ENCODE assay signal across 12 cellular contexts in genomic region chr12:53867216-53868012, GRCh38.
DNase-seq lines count a peak whose midpoint lies in the region; TF ChIP-seq lines count a peak whose summit lies in the region.
"Had no signal": no experiment of that assay in that cellular context is flagged by ENCODE, and none has a peak within 500 bp of the region (broad histone marks: within the 10 kb centered on the region; RNA-seq: fewer than 3 reads in every experiment).

No MANE protein-coding gene starts in this region.

- no peak overlapping the region for H2BK120ac ChIP-seq in neuronal stem cell (ENCODE audit: low read depth, low read length)

- TF ChIP-seq POLR2A in erythroblast (IDR thresholded peaks at IDR 0.05; ENCODE audit: low read length): no peak

- no peak overlapping the region for H3K4me2 ChIP-seq in neuronal stem cell (ENCODE audit: insufficient read depth, low read length, poor library complexity, severe bottlenecking)

- H3K27ac Mint-ChIP-seq in endodermal cell: peak overlapping the region; percentile 67
- H3K27ac Mint-ChIP-seq: activated B cell treated with CpG ODN at 0.5 μM for 24 hours; activated T-cell treated with anti-CD3 and anti-CD28 coated beads, Interleukin-2, amount 50 U/mL, for 24 hours had no signal

- no peaks in the 10 kb centered on the region for H3K9me3 ChIP-seq in endodermal cell (ENCODE audit: control insufficient read depth, low read length)
- H3K9me3 ChIP-seq in neuronal stem cell (replicated peaks in 1 of 2; ENCODE audit: control insufficient read depth in 2 of 2, insufficient read depth in 1 of 2, low read depth in 1 of 2, low read length in 2 of 2): no peaks in the 10 kb centered on the region

- H3K27me3 ChIP-seq in endodermal cell (ENCODE audit: control insufficient read depth, insufficient read depth, low read length, poor library complexity, severe bottlenecking): peaks cover 38% of the 10 kb centered on the region
- no peaks in the 10 kb centered on the region for H3K27me3 ChIP-seq in neuronal stem cell (ENCODE audit: control insufficient read depth in 3 of 3, insufficient read depth in 3 of 3, low read depth in 1 of 3, low read length in 3 of 3)

- no peak overlapping the region for H2BK5ac ChIP-seq in neuronal stem cell (ENCODE audit: low read length)

- peaks cover 7% of the 10 kb centered on the region for H3K4me1 Mint-ChIP-seq in endodermal cell
- H3K4me1 Mint-ChIP-seq: activated B cell treated with CpG ODN at 0.5 μM for 24 hours had no signal

- H2BK12ac ChIP-seq in neuronal stem cell (ENCODE audit: low read length): no peak overlapping the region

- no peak overlapping the region for H2AK5ac ChIP-seq in neuronal stem cell (ENCODE audit: low read depth, low read length)

- H3K36me3 ChIP-seq in endodermal cell (ENCODE audit: control insufficient read depth, insufficient read depth, low read length) (no peaks in the 10 kb centered on the region), neuronal stem cell (replicated peaks in 1 of 2; ENCODE audit: control insufficient read depth in 2 of 2, insufficient read depth in 2 of 2, low read length in 2 of 2) (no peaks in the 10 kb centered on the region)

- no peak overlapping the region for H4K8ac ChIP-seq in neuronal stem cell (ENCODE audit: low read depth, low read length)

- H3K27me3 Mint-ChIP-seq in endodermal cell (ENCODE audit: insufficient read depth): peaks cover 9% of the 10 kb centered on the region

- no peaks in the 10 kb centered on the region for H3K79me1 ChIP-seq in neuronal stem cell (ENCODE audit: low read depth, low read length)

- H3K4me1 ChIP-seq in endodermal cell (ENCODE audit: control insufficient read depth, insufficient read depth, low read length) (no peaks in the 10 kb centered on the region), neuronal stem cell (ENCODE audit: control insufficient read depth in 2 of 2, insufficient read depth in 1 of 2, low read depth in 1 of 2, low read length in 2 of 2) (peaks cover 0 to 6% of the 10 kb centered on the region in 2 donors)

- H3K27ac ChIP-seq in endodermal cell (ENCODE audit: low read depth, low read length) (no peak overlapping the region), neuronal stem cell (replicated peaks; ENCODE audit: low read length) (no peak overlapping the region)

- H3K9me3 Mint-ChIP-seq in endodermal cell: no peaks in the 10 kb centered on the region
- H3K9me3 Mint-ChIP-seq: activated B cell treated with CpG ODN at 0.5 μM for 24 hours; activated T-cell treated with anti-CD3 and anti-CD28 coated beads, Interleukin-2, amount 50 U/mL, for 24 hours had no signal

- H3K23ac ChIP-seq in neuronal stem cell (ENCODE audit: low read depth, low read length, poor library complexity): no peak overlapping the region

- H3K18ac ChIP-seq in neuronal stem cell (ENCODE audit: low read length): peak overlapping the region; percentile 33

- H3K36me3 Mint-ChIP-seq in endodermal cell (ENCODE audit: low read depth): no peaks in the 10 kb centered on the region

- no peak overlapping the region for H2BK15ac ChIP-seq in neuronal stem cell (ENCODE audit: low read length)

- no peak overlapping the region for H3K4ac ChIP-seq in neuronal stem cell (ENCODE audit: low read length)

- no peak for TF ChIP-seq CTCF in endodermal cell (conservative IDR thresholded peaks at IDR 0.05)

- H3K14ac ChIP-seq in neuronal stem cell (ENCODE audit: low read length): no peak overlapping the region

- H2AFZ ChIP-seq in neuronal stem cell (ENCODE audit: low read length): no peak overlapping the region

- H3K4me3 Mint-ChIP-seq in endodermal cell: no peak overlapping the region
- H3K4me3 Mint-ChIP-seq: activated B cell treated with CpG ODN at 0.5 μM for 24 hours; activated T-cell treated with anti-CD3 and anti-CD28 coated beads, Interleukin-2, amount 50 U/mL, for 24 hours had no signal

- H4K91ac ChIP-seq in neuronal stem cell (ENCODE audit: low read depth, low read length, poor library complexity): no peak overlapping the region

- H3K4me3 ChIP-seq in endodermal cell (ENCODE audit: low read length) (no peak overlapping the region), neuronal stem cell (ENCODE audit: low read length in 2 of 2) (no peak overlapping the region)
- H3K4me3 ChIP-seq: lung had no signal

- 25 to 40% methylated on average over 2 to 3 of the region's 3 CpGs for WGBS in endodermal cell (ENCODE audit: insufficient coverage in 1 of 2, insufficient read length in 1 of 2), 2 experiments
- no CpG with 5 or more reads among the region's 3 CpGs for WGBS in neuronal stem cell (ENCODE audit: extremely low coverage in 2 of 2, insufficient read length in 2 of 2, insufficient replicate concordance in 1 of 2), 2 donors

- H3K9ac ChIP-seq in endodermal cell (ENCODE audit: extremely low read depth, low read length, poor library complexity, severe bottlenecking) (no peak overlapping the region), neuronal stem cell (ENCODE audit: low read depth, low read length, poor library complexity) (no peak overlapping the region)

- DNase-seq in EL (peak; percentile 72), M059J (ENCODE audit: low read depth) (peak; percentile 84), endodermal cell (peak; percentile 95), neuronal stem cell (ENCODE audit: low spot score) (no peak), medulla oblongata (ENCODE audit: extremely low spot score) (no peak), erythroblast (lab: John Stamatoyannopoulos, UW) (no peak), NCI-H1417 (lab: John Stamatoyannopoulos, UW) (no peak), occipital lobe (lab: John Stamatoyannopoulos, UW) (no peak)
- DNase-seq: activated B cell treated with CpG ODN at 0.5 μM for 24 hours; activated T-cell treated with anti-CD3 and anti-CD28 coated beads, Interleukin-2, amount 50 U/mL, for 24 hours; posterior cingulate gyrus had no signal

Comparison
In these comparisons a context has a peak if more than half of its experiments do, and no peak if none do; other contexts are left out.
1. DNase-seq: peak in EL (single experiment), M059J (single experiment) and endodermal cell (single experiment); none in neuronal stem cell (single experiment), medulla oblongata (single experiment), erythroblast (0 of 2), NCI-H1417 (0 of 3) and occipital lobe (single experiment).